ENCODE assay signal across 26 cellular contexts in genomic region chr4:187547281-187547680, GRCh38.
A peak's percentile ranks its signal among the peaks of the same experiment; 100 is the strongest.
DNase-seq lines count a peak whose midpoint lies in the region; ATAC-seq and TF ChIP-seq lines count a peak whose summit lies in the region.
"Had no signal": no experiment of that assay in that cellular context is flagged by ENCODE, and none has a peak within 500 bp of the region (broad histone marks: within the 10 kb centered on the region; RNA-seq: fewer than 3 reads in every experiment).

No MANE protein-coding gene starts in this region.

- H3K36me3 Mint-ChIP-seq in neural progenitor cell, result no peaks in the 10 kb centered on the region
- H3K36me3 Mint-ChIP-seq: activated naive CD4-positive, alpha-beta T cell treated with anti-CD3 and anti-CD28 coated beads, Interleukin-2, amount 50 U/mL, for 24 hours; CD8-positive, alpha-beta T cell; T-cell had no signal

- H3K9me3 ChIP-seq in thoracic aorta (no peaks in the 10 kb centered on the region), neural progenitor cell (ENCODE audit: low read depth) (no peaks in the 10 kb centered on the region)
- H3K9me3 ChIP-seq: body of pancreas, transverse colon had no signal

- no peaks in the 10 kb centered on the region for H3K36me3 ChIP-seq in thoracic aorta
- no peaks in the 10 kb centered on the region for H3K36me3 ChIP-seq in neural progenitor cell
- H3K36me3 ChIP-seq: transverse colon had no signal

- no peaks in the 10 kb centered on the region for H3K27me3 ChIP-seq in thoracic aorta (replicated peaks; ENCODE audit: insufficient read depth)
- H3K27me3 ChIP-seq in neural progenitor cell, result no peaks in the 10 kb centered on the region
- H3K27me3 ChIP-seq: body of pancreas, transverse colon had no signal

- no peak overlapping the region for H3K9ac ChIP-seq in neural progenitor cell

- no peak overlapping the region for H2AFZ ChIP-seq in neural progenitor cell (replicated peaks)

- no peaks in the 10 kb centered on the region for H4K20me1 ChIP-seq in neural progenitor cell (ENCODE audit: low read depth)

- H3K79me2 ChIP-seq in neural progenitor cell (ENCODE audit: low read depth), result no peaks in the 10 kb centered on the region

- H3K27ac ChIP-seq in coronary artery (no peak overlapping the region), thoracic aorta (no peak overlapping the region), neural progenitor cell (no peak overlapping the region)
- H3K27ac ChIP-seq: body of pancreas, skin epidermis, transverse colon had no signal

- DNase-seq in M059J (ENCODE audit: low read depth) (peak; percentile 10), coronary artery (ENCODE audit: low spot score) (no peak), kidney glomerular epithelial cell (lab: John Stamatoyannopoulos, UW) (peak; percentile 38), thoracic aorta (ENCODE audit: low spot score) (no peak), T-helper 2 cell (no peak), neural progenitor cell (ENCODE audit: low spot score) (no peak)
- DNase-seq: activated CD4-positive, alpha-beta T cell treated with anti-CD3 and anti-CD28 coated beads for 36 hours; activated T-cell treated with anti-CD3 and anti-CD28 coated beads, Interleukin-2, amount 50 U/mL, for 72 hours; body of pancreas; CD8-positive, alpha-beta T cell; cortex of kidney; HCEC 1CT; left colon; midbrain; NCI-H146; NCI-H69; nephron progenitor cell; stimulated activated naive CD8-positive, alpha-beta T cell treated with anti-CD3 and anti-CD28 coated beads, Interleukin-15, Interleukin-2, amounts not matched to agents 100 U/mL and 50 U/mL, for 24 hours; T-cell; transverse colon had no signal

- no peaks in the 10 kb centered on the region for H3K27me3 Mint-ChIP-seq in neural progenitor cell (ENCODE audit: insufficient read depth, low read depth)
- H3K27me3 Mint-ChIP-seq: activated CD4-positive, alpha-beta T cell treated with anti-CD3 and anti-CD28 coated beads for 36 hours; activated naive CD4-positive, alpha-beta T cell treated with anti-CD3 and anti-CD28 coated beads, Interleukin-2, amount 50 U/mL, for 24 hours; progenitor cell of endocrine pancreas; T-cell had no signal

- H3K4me1 Mint-ChIP-seq in neural progenitor cell, result peaks cover 4% of the 10 kb centered on the region
- H3K4me1 Mint-ChIP-seq: activated CD4-positive, alpha-beta T cell treated with anti-CD3 and anti-CD28 coated beads for 36 hours; activated naive CD4-positive, alpha-beta T cell treated with anti-CD3 and anti-CD28 coated beads, Interleukin-2, amount 50 U/mL, for 24 hours; T-cell had no signal

- peaks cover 6% of the 10 kb centered on the region for H3K9me3 Mint-ChIP-seq in neural progenitor cell

- no peak overlapping the region for H3K4me3 Mint-ChIP-seq in neural progenitor cell
- H3K4me3 Mint-ChIP-seq: activated CD4-positive, alpha-beta T cell treated with anti-CD3 and anti-CD28 coated beads for 36 hours; activated naive CD4-positive, alpha-beta T cell treated with anti-CD3 and anti-CD28 coated beads, Interleukin-2, amount 50 U/mL, for 24 hours; activated T-cell treated with anti-CD3 and anti-CD28 coated beads, Interleukin-2, amount 50 U/mL, for 72 hours; CD8-positive, alpha-beta T cell; nephron progenitor cell; T-cell had no signal

- peaks cover 0 to 4% of the 10 kb centered on the region in 2 donors for H3K4me1 ChIP-seq in thoracic aorta (ENCODE audit: control insufficient read depth in 1 of 2, low read depth in 2 of 2)
- H3K4me1 ChIP-seq in neural progenitor cell, result no peaks in the 10 kb centered on the region
- H3K4me1 ChIP-seq: body of pancreas, transverse colon had no signal

- no peaks in the 10 kb centered on the region for H3F3A ChIP-seq in neural progenitor cell (ENCODE audit: low read depth)

- H3K4me3 ChIP-seq in coronary artery (peak overlapping the region; percentile 39), thoracic aorta (peak overlapping the region; percentile 52), neural progenitor cell (no peak overlapping the region)
- H3K4me3 ChIP-seq: body of pancreas, skin epidermis, transverse colon had no signal

- ATAC-seq in thoracic aorta (ENCODE audit: insufficient number of reproducible peaks, low FRiP score, low read depth) (no peak), HG03196 (IDR thresholded peaks at IDR 0.05; ENCODE audit: unreplicated experiment) (no peak), HG03025 (IDR thresholded peaks at IDR 0.05; ENCODE audit: low FRiP score, unreplicated experiment) (no peak)
- ATAC-seq: activated CD4-positive, alpha-beta T cell treated with anti-CD3 and anti-CD28 coated beads for 36 hours; activated T-cell treated with anti-CD3 and anti-CD28 coated beads, Interleukin-2, amount 50 U/mL, for 72 hours; body of pancreas; CD8-positive, alpha-beta T cell; left colon; Right ventricle myocardium inferior; stimulated activated naive CD8-positive, alpha-beta T cell treated with anti-CD3 and anti-CD28 coated beads, Interleukin-15, Interleukin-2, amounts not matched to agents 100 U/mL and 50 U/mL, for 24 hours; T-cell had no signal

- no peak for TF ChIP-seq CTCF in coronary artery (IDR thresholded peaks at IDR 0.05)
- TF ChIP-seq CTCF in thoracic aorta (IDR thresholded peaks at IDR 0.05), result no peak
- TF ChIP-seq CTCF in neural progenitor cell (IDR thresholded peaks at IDR 0.05), result no peak

- no peak overlapping the region for H3K4me2 ChIP-seq in neural progenitor cell

- no peak overlapping the region for H3K27ac Mint-ChIP-seq in neural progenitor cell
- H3K27ac Mint-ChIP-seq: activated CD4-positive, alpha-beta T cell treated with anti-CD3 and anti-CD28 coated beads for 36 hours; activated naive CD4-positive, alpha-beta T cell treated with anti-CD3 and anti-CD28 coated beads, Interleukin-2, amount 50 U/mL, for 24 hours; activated T-cell treated with anti-CD3 and anti-CD28 coated beads, Interleukin-2, amount 50 U/mL, for 72 hours; CD8-positive, alpha-beta T cell; T-cell had no signal

Comparison
In these comparisons a context has a peak if more than half of its experiments do, and no peak if none do; other contexts are left out.
1. DNase-seq: peak in M059J (single experiment) and kidney glomerular epithelial cell (single experiment); none in coronary artery (single experiment), thoracic aorta (single experiment), T-helper 2 cell (0 of 5) and neural progenitor cell (single experiment).